14 cellular contexts compared by ENCODE assay signal in the genomic region with DNA sequence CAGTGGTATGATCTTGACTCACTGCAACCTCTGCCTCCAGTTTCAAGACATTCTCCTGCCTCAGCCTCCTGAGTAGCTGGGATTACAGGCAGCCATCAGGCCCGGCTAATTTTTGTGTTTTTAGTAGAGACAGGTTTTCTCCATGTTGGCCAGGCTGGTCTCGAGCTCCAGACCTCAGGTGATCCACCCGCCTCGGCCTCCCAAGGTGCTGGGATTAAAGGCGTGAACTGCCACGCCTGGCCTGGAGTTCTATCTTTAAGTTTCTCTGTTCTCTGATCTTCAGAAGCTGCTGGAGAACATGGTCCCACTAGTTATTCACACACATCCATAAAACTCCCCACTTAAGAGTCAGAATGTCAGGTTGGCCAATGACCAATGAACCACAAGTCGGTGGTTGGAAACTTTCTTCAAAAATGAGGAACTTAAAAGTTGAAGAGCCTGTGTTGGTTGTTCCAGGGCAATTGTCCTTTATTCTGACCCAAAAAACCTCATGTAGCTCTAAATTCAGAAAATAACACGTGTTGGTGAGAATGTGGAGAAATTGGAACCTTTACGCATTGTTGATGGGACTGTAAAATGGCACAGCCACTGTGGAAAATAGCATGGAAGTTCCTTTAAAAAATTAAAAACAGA. TPM values are rescaled to one million over a fixed set of nuclear protein-coding genes. Genes with fewer than 3 reads are reported as not detected.
DNase-seq lines count a peak whose midpoint lies in the region; ATAC-seq and TF ChIP-seq lines count a peak whose summit lies in the region.
"Had no signal": no experiment of that assay in that cellular context is flagged by ENCODE, and none has a peak within 500 bp of the region (broad histone marks: within the 10 kb centered on the region; RNA-seq: fewer than 3 reads in every experiment).

No MANE protein-coding gene starts in this region.

- H3K4me3 ChIP-seq in left lung, result no peak overlapping the region
- no peak overlapping the region for H3K4me3 ChIP-seq in stomach
- no peak overlapping the region for H3K4me3 ChIP-seq in foreskin fibroblast (ENCODE audit: low read depth in 1 of 2, low read length in 2 of 2)
- H3K4me3 ChIP-seq: hepatocyte, psoas muscle had no signal

- no peaks in the 10 kb centered on the region for H3K27me3 ChIP-seq in left lung
- H3K27me3 ChIP-seq in stomach, result no peaks in the 10 kb centered on the region
- H3K27me3 ChIP-seq: hepatocyte had no signal

- TF ChIP-seq POLR2A in stomach (IDR thresholded peaks at IDR 0.05), result no peak

- ATAC-seq in GM18508 (IDR thresholded peaks at IDR 0.05; ENCODE audit: insufficient read depth, unreplicated experiment) (peak; percentile 75), HG02759 (IDR thresholded peaks at IDR 0.05; ENCODE audit: unreplicated experiment) (peak; percentile 83), left lung (peak; percentile 65), HG03039 (IDR thresholded peaks at IDR 0.05; ENCODE audit: unreplicated experiment) (no peak), GM21390 (IDR thresholded peaks at IDR 0.05; ENCODE audit: unreplicated experiment) (no peak)
- ATAC-seq: psoas muscle had no signal

- H3K36me3 ChIP-seq in left lung, result no peaks in the 10 kb centered on the region
- no peaks in the 10 kb centered on the region for H3K36me3 ChIP-seq in stomach

- no peak for TF ChIP-seq CTCF in left lung (IDR thresholded peaks at IDR 0.05)
- TF ChIP-seq CTCF in stomach (IDR thresholded peaks at IDR 0.05), result no peak
- no peak for TF ChIP-seq CTCF in foreskin fibroblast (IDR thresholded peaks at IDR 0.05; ENCODE audit: low read depth, low read length)

- H3K4me1 ChIP-seq in left lung, result peaks cover 0 to 34% of the 10 kb centered on the region in 2 donors
- H3K4me1 ChIP-seq in stomach, result peaks cover 0 to 5% (median 0%) of the 10 kb centered on the region in 4 donors
- H3K4me1 ChIP-seq: psoas muscle had no signal

- TF ChIP-seq EP300 in stomach (IDR thresholded peaks at IDR 0.05), result no peak

- DNase-seq in MV-4-11 (lab: John Stamatoyannopoulos, UW) (peak; percentile 99), left lung (no peak), stomach (no peak), foreskin fibroblast (no peak)
- DNase-seq: activated CD4-positive, alpha-beta T cell treated with anti-CD3 and anti-CD28 coated beads, Interleukin-2, amount 50 U/mL, for 48 hours; DND-41; NCI-H526 treated with DMSO at 0.1 percent for 48 hours; psoas muscle; stimulated activated CD8-positive, alpha-beta memory T cell treated with anti-CD3 and anti-CD28 coated beads, Interleukin-4, amount 100 ng/mL, for 48 hours had no signal

- no peaks in the 10 kb centered on the region for H3K9me3 ChIP-seq in left lung
- no peaks in the 10 kb centered on the region for H3K9me3 ChIP-seq in stomach
- H3K9me3 ChIP-seq: psoas muscle had no signal

- intact Hi-C loops in left lung (cut with DNase I) (no loop called here), stomach (cut with DNase I; ENCODE audit: low total_unique reads) (no loop called here)

- peak overlapping the region in 1 of 2 donors; percentile 87 for H3K27ac ChIP-seq in left lung
- H3K27ac ChIP-seq in stomach, result peak overlapping the region in 2 of 5 donors; percentile 51 to 52
- H3K27ac ChIP-seq: hepatocyte, psoas muscle had no signal

- 71 to 85% (median 79%) methylated on average over 9 of the region's 9 CpGs for WGBS in stomach, 5 donors

RNA-seq across cellular contexts. Expression of a gene that starts 55.9 kb away (rescaled TPM):
- 10 to 100 TPM; 31.7 to 39.6 TPM for total RNA-seq in left lung
- 10 to 100 TPM in 3 of 5 donors, 1 to 10 TPM in 2; 2.9 to 43.7 (median 11.6) TPM for total RNA-seq in stomach
- 1 to 10 TPM; 8.5 to 9.2 (median 9.2) TPM for polyA plus RNA-seq in stomach

RNA-seq across cellular contexts. Expression of a gene that starts 56.3 kb away (rescaled TPM):
- total RNA-seq in left lung (not detected), stomach (not detected)
- not detected for polyA plus RNA-seq in stomach
- total RNA-seq: hepatocyte had no signal
- polyA plus RNA-seq: hepatocyte had no signal

RNA-seq across cellular contexts. Expression of a gene that starts 56.3 kb away (rescaled TPM):
- total RNA-seq in left lung, result not detected
- not detected for total RNA-seq in stomach
- under 1 TPM in 1 of 3 donors, not detected in 2; 0.03 TPM for polyA plus RNA-seq in stomach
- total RNA-seq: hepatocyte had no signal
- polyA plus RNA-seq: hepatocyte had no signal

Comparison
In these comparisons a context has a peak if more than half of its experiments do, and no peak if none do; other contexts are left out.
1. ATAC-seq: peak in GM18508 (single experiment), HG02759 (single experiment) and left lung (single experiment); none in HG03039 (single experiment) and GM21390 (single experiment).